12 cellular contexts compared by ENCODE assay signal in genomic region chr20:432677-433299, GRCh38. TPM values are rescaled to one million over a fixed set of nuclear protein-coding genes. Genes with fewer than 3 reads are reported as not detected.
DNase-seq lines count a peak whose midpoint lies in the region; ATAC-seq and TF ChIP-seq lines count a peak whose summit lies in the region.
"Had no signal": no experiment of that assay in that cellular context is flagged by ENCODE, and none has a peak within 500 bp of the region (broad histone marks: within the 10 kb centered on the region; RNA-seq: fewer than 3 reads in every experiment).

No MANE protein-coding gene starts in this region.

- no peak for TF ChIP-seq EP300 in ovary (IDR thresholded peaks at IDR 0.05)

- no peaks in the 10 kb centered on the region for H3K27me3 Mint-ChIP-seq in activated T-cell treated with anti-CD3 and anti-CD28 coated beads, Interleukin-2, amount 50 U/mL, for 72 hours (ENCODE audit: low read depth)

- intact Hi-C loops in Right ventricle myocardium superior (cut with DNase I) (no loop called here), ovary (cut with DNase I) (no loop called here)

- H3K36me3 ChIP-seq in skeletal muscle tissue (ENCODE audit: control insufficient read depth in 3 of 3, insufficient read depth in 3 of 3, low read length in 3 of 3) (peaks cover 56 to 66% (median 63%) of the 10 kb centered on the region in 3 donors), ovary (no peaks in the 10 kb centered on the region)

- H3K4me1 ChIP-seq in skeletal muscle tissue (ENCODE audit: control insufficient read depth in 3 of 3, insufficient read depth in 3 of 3, low read length in 3 of 3) (peaks cover 14 to 32% (median 21%) of the 10 kb centered on the region in 3 donors), ovary (ENCODE audit: insufficient read depth) (no peaks in the 10 kb centered on the region)
- H3K4me1 ChIP-seq: pancreas, thyroid gland had no signal

- DNase-seq in activated T-cell treated with anti-CD3 and anti-CD28 coated beads, Interleukin-2, amount 50 U/mL, for 72 hours: no peak
- DNase-seq in activated T-cell treated with anti-CD3 and anti-CD28 coated beads for 4 hours: no peak
- no peak for DNase-seq in RWPE1 (ENCODE audit: low spot score)
- DNase-seq in Right ventricle myocardium superior: no peak
- no peak for DNase-seq in ovary
- DNase-seq: islet precursor cell, NCI-H1930, thyroid gland had no signal

- CTCF ChIA-PET in RWPE1 (lab: Yijun Ruan, JAX): interaction anchor here (0.6 to 2.6 kb wide), 2 partner anchors 78 to 80 kb away, joined by 4 to 9 read pairs; no protein-coding TSS in a partner anchor

- peak overlapping the region; percentile 60 to 73 for H3K4me3 Mint-ChIP-seq in activated T-cell treated with anti-CD3 and anti-CD28 coated beads, Interleukin-2, amount 50 U/mL, for 72 hours

- peak overlapping the region in 2 of 3 donors; percentile 12 to 54 for H3K9ac ChIP-seq in skeletal muscle tissue (ENCODE audit: low read depth in 1 of 3, low read length in 3 of 3)

- peak overlapping the region; percentile 96 for H3K27ac Mint-ChIP-seq in activated T-cell treated with anti-CD3 and anti-CD28 coated beads, Interleukin-2, amount 50 U/mL, for 72 hours

- POLR2A ChIA-PET in RWPE1 (lab: Yijun Ruan, JAX; ENCODE audit: low non-redundant PET): interaction anchor here (0.6 kb wide), 2 partner anchors 28 to 67 kb away, joined by 3 to 8 read pairs; no protein-coding TSS in a partner anchor

- H3K36me3 Mint-ChIP-seq in activated T-cell treated with anti-CD3 and anti-CD28 coated beads, Interleukin-2, amount 50 U/mL, for 72 hours (ENCODE audit: insufficient read depth in 2 of 2): peaks cover 9 to 17% of the 10 kb centered on the region in 2 donors

- H3K4me1 Mint-ChIP-seq in activated T-cell treated with anti-CD3 and anti-CD28 coated beads, Interleukin-2, amount 50 U/mL, for 72 hours (ENCODE audit: low read depth): peaks cover 64% of the 10 kb centered on the region

- no peak for TF ChIP-seq POLR2A in ovary (IDR thresholded peaks at IDR 0.05)

- no peak for ATAC-seq in activated T-cell treated with anti-CD3 and anti-CD28 coated beads, Interleukin-2, amount 50 U/mL, for 72 hours (replicated peaks in 1 of 2)
- ATAC-seq in Right ventricle myocardium superior (ENCODE audit: poor library complexity): peak; percentile 41
- no peak for ATAC-seq in GM18907 (IDR thresholded peaks at IDR 0.05; ENCODE audit: unreplicated experiment)
- no peak for ATAC-seq in esophagus mucosa
- ATAC-seq: pancreas had no signal

- no peaks in the 10 kb centered on the region for H3K9me3 ChIP-seq in skeletal muscle tissue (ENCODE audit: control insufficient read depth in 3 of 3, low read length in 3 of 3)
- H3K9me3 ChIP-seq in ovary: no peaks in the 10 kb centered on the region
- H3K9me3 ChIP-seq: pancreas, thyroid gland had no signal

- H3K9me3 Mint-ChIP-seq in activated T-cell treated with anti-CD3 and anti-CD28 coated beads, Interleukin-2, amount 50 U/mL, for 72 hours: no peaks in the 10 kb centered on the region

- no peak for TF ChIP-seq CTCF in RWPE1 (conservative IDR thresholded peaks at IDR 0.05; ENCODE audit: low read depth)
- TF ChIP-seq CTCF in ovary (IDR thresholded peaks at IDR 0.05): no peak

- 81 to 85% (median 81%) methylated on average over 11 of the region's 11 CpGs for WGBS in ovary, 3 donors

- H3K27ac ChIP-seq in RWPE1: peak overlapping the region; percentile 66
- peak overlapping the region; percentile 58 for H3K27ac ChIP-seq in skeletal muscle tissue (ENCODE audit: low read depth, low read length)
- H3K27ac ChIP-seq in ovary: no peak overlapping the region
- H3K27ac ChIP-seq: pancreas, thyroid gland had no signal

- no peaks in the 10 kb centered on the region for H3K27me3 ChIP-seq in skeletal muscle tissue (ENCODE audit: control insufficient read depth in 3 of 3, insufficient read depth in 3 of 3, low read length in 3 of 3)
- H3K27me3 ChIP-seq in ovary: no peaks in the 10 kb centered on the region
- H3K27me3 ChIP-seq: pancreas, thyroid gland had no signal

- H3K4me3 ChIP-seq in skeletal muscle tissue (ENCODE audit: low read length in 3 of 3): no peak overlapping the region
- H3K4me3 ChIP-seq in ovary: no peak overlapping the region
- H3K4me3 ChIP-seq: pancreas, thyroid gland had no signal

RNA-seq across cellular contexts. Expression of gene RBCK1, which starts 24.7 kb away (rescaled TPM):
- total RNA-seq in activated T-cell treated with anti-CD3 and anti-CD28 coated beads, Interleukin-2, amount 50 U/mL, for 72 hours: 100 to 1,000 TPM; 176 to 198 TPM
- total RNA-seq in Right ventricle myocardium superior: 44.2 TPM
- total RNA-seq in skeletal muscle tissue: 29.2 TPM
- 10 to 100 TPM; 56.5 to 86.9 (median 76.6) TPM for total RNA-seq in ovary
- 10 to 100 TPM; 53.5 to 85.2 TPM for polyA plus RNA-seq in ovary
- total RNA-seq in esophagus mucosa: 55.2 TPM

RNA-seq across cellular contexts. Expression of gene TBC1D20, which starts 29.5 kb away (rescaled TPM):
- 10 to 100 TPM; 26.7 to 28.2 TPM for total RNA-seq in activated T-cell treated with anti-CD3 and anti-CD28 coated beads, Interleukin-2, amount 50 U/mL, for 72 hours
- total RNA-seq in Right ventricle myocardium superior (23.1 TPM), skeletal muscle tissue (14.1 TPM), ovary (10 to 100 TPM; 24.9 to 40.1 (median 34.8) TPM), esophagus mucosa (18.8 TPM)
- 10 to 100 TPM; 19.1 to 37.7 TPM for polyA plus RNA-seq in ovary

RNA-seq across cellular contexts. Expression of gene TRIB3, which starts 52.2 kb away (rescaled TPM):
- 100 to 1,000 TPM; 165 to 281 TPM for total RNA-seq in activated T-cell treated with anti-CD3 and anti-CD28 coated beads, Interleukin-2, amount 50 U/mL, for 72 hours
- 0.67 TPM for total RNA-seq in Right ventricle myocardium superior
- total RNA-seq in skeletal muscle tissue: 7.3 TPM
- total RNA-seq in ovary: 10 to 100 TPM in 1 of 7 donors, 1 to 10 TPM in 6; 1.5 to 55.1 (median 4.9) TPM
- 1 to 10 TPM; 2.3 to 2.7 TPM for polyA plus RNA-seq in ovary
- total RNA-seq in esophagus mucosa: 58.0 TPM

Comparison
In these comparisons a context has a peak if more than half of its experiments do, and no peak if none do; other contexts are left out.
1. H3K27ac ChIP-seq: peak in RWPE1 (single experiment) and skeletal muscle tissue (single experiment); none in ovary (0 of 2).